In genomic region chr1:21775985-21776562, GRCh38 we compare ENCODE assay signal across 15 cellular contexts. TPM values are rescaled to one million over a fixed set of nuclear protein-coding genes. Genes with fewer than 3 reads are reported as not detected.
DNase-seq lines count a peak whose midpoint lies in the region; ATAC-seq and TF ChIP-seq lines count a peak whose summit lies in the region.
"Had no signal": no experiment of that assay in that cellular context is flagged by ENCODE, and none has a peak within 500 bp of the region (broad histone marks: within the 10 kb centered on the region; RNA-seq: fewer than 3 reads in every experiment).

No MANE protein-coding gene starts in this region.

- H3K27ac ChIP-seq in SJSA1 (no peak overlapping the region), substantia nigra (ENCODE audit: low read depth, low read length, poor library complexity, severe bottlenecking) (peak overlapping the region; percentile 60), tibial artery (no peak overlapping the region)
- H3K27ac ChIP-seq: C4-2B had no signal

- H3K4me1 ChIP-seq in SJSA1 (replicated peaks) = peaks cover 11% of the 10 kb centered on the region
- peaks cover 0 to 24% (median 7%) of the 10 kb centered on the region in 4 donors for H3K4me1 ChIP-seq in tibial artery

- H3K4me3 Mint-ChIP-seq in activated naive CD4-positive, alpha-beta T cell treated with anti-CD3 and anti-CD28 coated beads, Interleukin-2, amount 50 U/mL, for 24 hours = no peak overlapping the region
- H3K4me3 Mint-ChIP-seq: nephron had no signal

- H3K27ac Mint-ChIP-seq in activated naive CD4-positive, alpha-beta T cell treated with anti-CD3 and anti-CD28 coated beads, Interleukin-2, amount 50 U/mL, for 24 hours = peak overlapping the region; percentile 25
- H3K27ac Mint-ChIP-seq: nephron had no signal

- H3K36me3 Mint-ChIP-seq in activated naive CD4-positive, alpha-beta T cell treated with anti-CD3 and anti-CD28 coated beads, Interleukin-2, amount 50 U/mL, for 24 hours = peaks cover 6% of the 10 kb centered on the region

- H3K36me3 ChIP-seq in SJSA1 = peaks cover 5% of the 10 kb centered on the region; the same call in 1 of the 2 replicates
- H3K36me3 ChIP-seq in tibial artery = no peaks in the 10 kb centered on the region
- H3K36me3 ChIP-seq: esophagus muscularis mucosa had no signal

- H3K27me3 ChIP-seq in SJSA1 (replicated peaks) (no peaks in the 10 kb centered on the region), tibial artery (no peaks in the 10 kb centered on the region)
- H3K27me3 ChIP-seq: esophagus muscularis mucosa had no signal

- H3K4me3 ChIP-seq in SJSA1 (no peak overlapping the region), tibial artery (no peak overlapping the region)
- H3K4me3 ChIP-seq: esophagus muscularis mucosa had no signal

- H3K9me3 ChIP-seq in SJSA1 (replicated peaks) (no peaks in the 10 kb centered on the region), tibial artery (no peaks in the 10 kb centered on the region)
- H3K9me3 ChIP-seq: esophagus muscularis mucosa had no signal

- ATAC-seq in left ventricle myocardium superior = no peak

- no peak for TF ChIP-seq CTCF in tibial artery (IDR thresholded peaks at IDR 0.05)

- no peak for DNase-seq in activated naive CD4-positive, alpha-beta T cell treated with anti-CD3 and anti-CD28 coated beads, Interleukin-2, amount 50 U/mL, for 16 hours
- peak; percentile 55 to 74 for DNase-seq in SJSA1 (ENCODE audit: low read depth in 1 of 2, low spot score in 2 of 2)
- DNase-seq in dermis blood vessel endothelial cell = peak; percentile 10
- DNase-seq in substantia nigra (lab: John Stamatoyannopoulos, UW) = no peak
- DNase-seq in tibial artery = no peak
- no peak for DNase-seq in left ventricle myocardium superior
- DNase-seq in NCI-H510A (lab: John Stamatoyannopoulos, UW) = no peak
- DNase-seq: NCI-H1092, NCI-H526 treated with DMSO at 0.1 percent for 48 hours, SHP77 treated with DMSO at 0.1 percent for 48 hours had no signal

- H3K4me1 Mint-ChIP-seq in activated naive CD4-positive, alpha-beta T cell treated with anti-CD3 and anti-CD28 coated beads, Interleukin-2, amount 50 U/mL, for 24 hours = peaks cover 62% of the 10 kb centered on the region

- no peaks in the 10 kb centered on the region for H3K9me3 Mint-ChIP-seq in activated naive CD4-positive, alpha-beta T cell treated with anti-CD3 and anti-CD28 coated beads, Interleukin-2, amount 50 U/mL, for 24 hours

- no peaks in the 10 kb centered on the region for H3K27me3 Mint-ChIP-seq in activated naive CD4-positive, alpha-beta T cell treated with anti-CD3 and anti-CD28 coated beads, Interleukin-2, amount 50 U/mL, for 24 hours
- H3K27me3 Mint-ChIP-seq: brain had no signal

- intact Hi-C loops in tibial artery (cut with DNase I; ENCODE audit: low total_unique reads) (no loop called here), left ventricle myocardium superior (cut with micrococcal nuclease) (no loop called here)

RNA-seq across cellular contexts. Expression of gene USP48, which starts 6.9 kb away (rescaled TPM):
- 26.7 and 34.3 TPM in 2 replicates for total RNA-seq in SJSA1 (2014; rRNA removed; shearing (Covaris generic))
- total RNA-seq in dermis blood vessel endothelial cell (81.9 and 125 TPM in 2 replicates), left ventricle myocardium superior (40.3 TPM)

RNA-seq across cellular contexts. Expression of gene LDLRAD2, which starts 36.0 kb away (rescaled TPM):
- not detected in 2 replicates for total RNA-seq in SJSA1 (2014; rRNA removed; shearing (Covaris generic))
- 0.05 and 0.17 TPM in 2 replicates for total RNA-seq in dermis blood vessel endothelial cell
- total RNA-seq in left ventricle myocardium superior = 0.20 TPM
- total RNA-seq: esophagus muscularis mucosa had no signal

Comparison
In these comparisons a context has a peak if more than half of its experiments do, and no peak if none do; other contexts are left out.
1. DNase-seq: peak in SJSA1 (2 of 2) and dermis blood vessel endothelial cell (single experiment); none in activated naive CD4-positive, alpha-beta T cell treated with anti-CD3 and anti-CD28 coated beads, Interleukin-2, amount 50 U/mL, for 16 hours (single experiment), substantia nigra (0 of 49), tibial artery (0 of 2), left ventricle myocardium superior (single experiment) and NCI-H510A (single experiment).